ENCODE assay signal across 12 cellular contexts in the genomic region with DNA sequence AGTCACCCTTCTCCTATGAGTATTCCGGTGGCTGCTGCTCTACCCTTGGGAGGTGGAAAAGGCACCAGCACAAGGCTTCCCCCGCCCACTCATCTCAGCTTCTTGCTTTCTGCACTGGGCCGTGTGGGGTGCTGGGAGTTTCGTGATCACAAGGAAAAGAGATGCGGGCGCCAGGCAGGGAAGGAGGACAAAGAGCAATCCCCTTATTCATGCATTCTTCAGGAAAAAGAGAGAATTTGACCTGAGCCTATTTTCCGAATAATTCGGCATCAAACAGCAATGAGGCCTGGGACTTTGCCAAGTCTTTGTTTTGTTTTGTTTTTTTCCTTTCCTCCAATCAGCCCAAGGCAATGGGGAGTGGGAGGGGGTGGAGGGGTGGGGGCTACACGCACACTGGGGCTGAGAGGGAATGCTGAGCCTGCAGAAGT.
A peak's percentile ranks its signal among the peaks of the same experiment; 100 is the strongest.
DNase-seq lines count a peak whose midpoint lies in the region; ATAC-seq and TF ChIP-seq lines count a peak whose summit lies in the region.
"Had no signal": no experiment of that assay in that cellular context is flagged by ENCODE, and none has a peak within 500 bp of the region (broad histone marks: within the 10 kb centered on the region; RNA-seq: fewer than 3 reads in every experiment).

No MANE protein-coding gene starts in this region.

- H3K27ac ChIP-seq in stomach smooth muscle (ENCODE audit: low read length), result peak overlapping the region; percentile 94
- H3K27ac ChIP-seq in CD8-positive, alpha-beta T cell (ENCODE audit: low read depth, low read length), result no peak overlapping the region

- DNase-seq in WTC11 (ENCODE audit: low spot score) (no peak), fibroblast of peridontal ligament (ENCODE audit: extremely low read depth) (peak; percentile 43), mucosa of descending colon (peak in 2 of 3 donors; percentile 31 to 51), NCI-H146 (lab: John Stamatoyannopoulos, UW) (no peak), NCI-H510A (lab: John Stamatoyannopoulos, UW) (no peak)
- no peak for DNase-seq in stimulated activated CD4-positive, alpha-beta T cell treated with anti-CD3 and anti-CD28 coated beads, Interleukin-2, amount 100 ng/mL, for 48 hours
- no peak for DNase-seq in CD8-positive, alpha-beta T cell
- DNase-seq: activated CD4-positive, CD25-positive, alpha-beta regulatory T cell; activated gamma-delta T cell; naive thymus-derived CD4-positive, alpha-beta T cell had no signal

- H3K9ac ChIP-seq in stomach smooth muscle (ENCODE audit: low read length in 2 of 2), result peak overlapping the region; percentile 60 to 64

- no peaks in the 10 kb centered on the region for H3K9me3 Mint-ChIP-seq in WTC11
- H3K9me3 Mint-ChIP-seq in CD8-positive, alpha-beta T cell, result no peaks in the 10 kb centered on the region
- H3K9me3 Mint-ChIP-seq: naive thymus-derived CD4-positive, alpha-beta T cell had no signal

- CTCF ChIA-PET in WTC11 (lab: Charles Lee), result interaction anchor here (1.1 to 4.9 kb wide), 7 partner anchors 10 to 312 kb away, joined by 3 to 39 read pairs (median 5); partner anchors contain the start of gene BCL6
- CTCF ChIA-PET in CD8-positive, alpha-beta T cell (lab: Charles Lee), result no interaction called here

- POLR2A ChIA-PET in WTC11 (lab: Charles Lee), result interaction anchor here (1.1 to 1.6 kb wide), 5 partner anchors 13 to 311 kb away, joined by 3 to 11 read pairs (median 4); partner anchors contain the start of genes BCL6 and LPP
- POLR2A ChIA-PET in CD8-positive, alpha-beta T cell (lab: Charles Lee), result no interaction called here

- ATAC-seq in WTC11, result no peak
- peak; percentile 39 for ATAC-seq in mucosa of descending colon
- no peak for ATAC-seq in CD8-positive, alpha-beta T cell
- ATAC-seq: GM12878; naive thymus-derived CD4-positive, alpha-beta T cell had no signal

- no peaks in the 10 kb centered on the region for H3K27me3 ChIP-seq in stomach smooth muscle (ENCODE audit: control insufficient read depth in 1 of 2, insufficient read depth in 2 of 2, low read length in 2 of 2)
- H3K27me3 ChIP-seq in CD8-positive, alpha-beta T cell (ENCODE audit: insufficient read depth, low read length), result no peaks in the 10 kb centered on the region

- peaks cover 20% of the 10 kb centered on the region for H3K4me1 Mint-ChIP-seq in WTC11
- peaks cover 23% of the 10 kb centered on the region for H3K4me1 Mint-ChIP-seq in CD8-positive, alpha-beta T cell (ENCODE audit: low read depth)

- H3K36me3 ChIP-seq in mucosa of descending colon (ENCODE audit: low read depth) (no peaks in the 10 kb centered on the region), stomach smooth muscle (ENCODE audit: control insufficient read depth in 2 of 2, insufficient read depth in 2 of 2, low read length in 2 of 2) (no peaks in the 10 kb centered on the region)
- no peaks in the 10 kb centered on the region for H3K36me3 ChIP-seq in CD8-positive, alpha-beta T cell (ENCODE audit: insufficient read depth, low read length)

- peaks cover 14% of the 10 kb centered on the region for H3K27me3 Mint-ChIP-seq in WTC11 (ENCODE audit: low read depth)
- no peaks in the 10 kb centered on the region for H3K27me3 Mint-ChIP-seq in CD8-positive, alpha-beta T cell (ENCODE audit: low read depth)

- intact Hi-C loops in mucosa of descending colon (cut with DNase I, micrococcal nuclease), result loop anchor here in 1 of 2 donors (5.0 kb wide), 1 partner anchor 310 kb away; no protein-coding TSS in a partner anchor
- intact Hi-C loops in CD8-positive, alpha-beta T cell (cut with DNase I, micrococcal nuclease), result no loop called here

- no peak overlapping the region for H3K4me3 Mint-ChIP-seq in WTC11
- H3K4me3 Mint-ChIP-seq in CD8-positive, alpha-beta T cell, result no peak overlapping the region
- H3K4me3 Mint-ChIP-seq: naive thymus-derived CD4-positive, alpha-beta T cell had no signal

- no peak overlapping the region for H3K4me3 ChIP-seq in mucosa of descending colon
- no peak overlapping the region for H3K4me3 ChIP-seq in stomach smooth muscle (ENCODE audit: low read length in 2 of 2)
- H3K4me3 ChIP-seq in CD8-positive, alpha-beta T cell (ENCODE audit: low read depth, low read length), result no peak overlapping the region
- H3K4me3 ChIP-seq: GM12878 had no signal

- H3K27ac Mint-ChIP-seq in WTC11, result peak overlapping the region; percentile 29; the same call in 1 of the 2 replicates
- no peak overlapping the region for H3K27ac Mint-ChIP-seq in CD8-positive, alpha-beta T cell

- H3K4me1 ChIP-seq in mucosa of descending colon (ENCODE audit: low read depth) (no peaks in the 10 kb centered on the region), stomach smooth muscle (ENCODE audit: control insufficient read depth, insufficient read depth, low read length) (peaks cover 37% of the 10 kb centered on the region)
- H3K4me1 ChIP-seq in CD8-positive, alpha-beta T cell (ENCODE audit: insufficient read depth, low read length), result peaks cover 10% of the 10 kb centered on the region

- no peak for TF ChIP-seq CTCF in WTC11 (IDR thresholded peaks at IDR 0.05)
- no peak for TF ChIP-seq CTCF in mucosa of descending colon (IDR thresholded peaks at IDR 0.05)
- no peak for TF ChIP-seq CTCF in CD8-positive, alpha-beta T cell (IDR thresholded peaks at IDR 0.05)

- H3K36me3 Mint-ChIP-seq in WTC11, result no peaks in the 10 kb centered on the region
- H3K36me3 Mint-ChIP-seq in CD8-positive, alpha-beta T cell, result no peaks in the 10 kb centered on the region

- H3K9me3 ChIP-seq in mucosa of descending colon (no peaks in the 10 kb centered on the region), stomach smooth muscle (ENCODE audit: control insufficient read depth in 2 of 2, low read length in 2 of 2) (no peaks in the 10 kb centered on the region)
- H3K9me3 ChIP-seq in CD8-positive, alpha-beta T cell (ENCODE audit: low read length), result no peaks in the 10 kb centered on the region

TF ChIP-seq in WTC11, 78 proteins besides CTCF, POLR2A, EP300 and RAD21:
- TF ChIP-seq NR2C2 (CRISPR knock-in tag; IDR thresholded peaks at IDR 0.05), result no peak
- TF ChIP-seq, protein P1, sequence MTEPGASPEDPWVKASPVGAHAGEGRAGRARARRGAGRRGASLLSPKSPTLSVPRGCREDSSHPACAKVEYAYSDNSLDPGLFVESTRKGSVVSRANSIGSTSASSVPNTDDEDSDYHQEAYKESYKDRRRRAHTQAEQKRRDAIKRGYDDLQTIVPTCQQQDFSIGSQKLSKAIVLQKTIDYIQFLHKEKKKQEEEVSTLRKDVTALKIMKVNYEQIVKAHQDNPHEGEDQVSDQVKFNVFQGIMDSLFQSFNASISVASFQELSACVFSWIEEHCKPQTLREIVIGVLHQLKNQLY (CRISPR knock-in tag; IDR thresholded peaks at IDR 0.05), result no peak
- no peak for TF ChIP-seq CREM (CRISPR knock-in tag; IDR thresholded peaks at IDR 0.05)
- no peak for TF ChIP-seq NR3C1 (CRISPR knock-in tag; conservative IDR thresholded peaks at IDR 0.05; ENCODE audit: low read depth)
- TF ChIP-seq ZNF138 (CRISPR knock-in tag; conservative IDR thresholded peaks at IDR 0.05), result no peak
- TF ChIP-seq SOX15 (CRISPR knock-in tag; IDR thresholded peaks at IDR 0.05), result no peak
- no peak for TF ChIP-seq ZNF121 (CRISPR knock-in tag; IDR thresholded peaks at IDR 0.05)
- TF ChIP-seq FOXK1 (CRISPR knock-in tag; IDR thresholded peaks at IDR 0.05), result no peak
- TF ChIP-seq ZNF317 (CRISPR knock-in tag; IDR thresholded peaks at IDR 0.05; ENCODE audit: borderline replicate concordance, low read depth), result no peak
- no peak for TF ChIP-seq ZNF232 (CRISPR knock-in tag; IDR thresholded peaks at IDR 0.05)
- TF ChIP-seq MYBL2 (CRISPR knock-in tag; IDR thresholded peaks at IDR 0.05), result no peak
- TF ChIP-seq FOXP1 (CRISPR knock-in tag; IDR thresholded peaks at IDR 0.05; ENCODE audit: borderline replicate concordance), result no peak
- TF ChIP-seq, protein P2, sequence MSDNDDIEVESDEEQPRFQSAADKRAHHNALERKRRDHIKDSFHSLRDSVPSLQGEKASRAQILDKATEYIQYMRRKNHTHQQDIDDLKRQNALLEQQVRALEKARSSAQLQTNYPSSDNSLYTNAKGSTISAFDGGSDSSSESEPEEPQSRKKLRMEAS (CRISPR knock-in tag; IDR thresholded peaks at IDR 0.05), result no peak
- no peak for TF ChIP-seq HMGA2 (CRISPR knock-in tag; IDR thresholded peaks at IDR 0.05)
- TF ChIP-seq, protein P3, sequence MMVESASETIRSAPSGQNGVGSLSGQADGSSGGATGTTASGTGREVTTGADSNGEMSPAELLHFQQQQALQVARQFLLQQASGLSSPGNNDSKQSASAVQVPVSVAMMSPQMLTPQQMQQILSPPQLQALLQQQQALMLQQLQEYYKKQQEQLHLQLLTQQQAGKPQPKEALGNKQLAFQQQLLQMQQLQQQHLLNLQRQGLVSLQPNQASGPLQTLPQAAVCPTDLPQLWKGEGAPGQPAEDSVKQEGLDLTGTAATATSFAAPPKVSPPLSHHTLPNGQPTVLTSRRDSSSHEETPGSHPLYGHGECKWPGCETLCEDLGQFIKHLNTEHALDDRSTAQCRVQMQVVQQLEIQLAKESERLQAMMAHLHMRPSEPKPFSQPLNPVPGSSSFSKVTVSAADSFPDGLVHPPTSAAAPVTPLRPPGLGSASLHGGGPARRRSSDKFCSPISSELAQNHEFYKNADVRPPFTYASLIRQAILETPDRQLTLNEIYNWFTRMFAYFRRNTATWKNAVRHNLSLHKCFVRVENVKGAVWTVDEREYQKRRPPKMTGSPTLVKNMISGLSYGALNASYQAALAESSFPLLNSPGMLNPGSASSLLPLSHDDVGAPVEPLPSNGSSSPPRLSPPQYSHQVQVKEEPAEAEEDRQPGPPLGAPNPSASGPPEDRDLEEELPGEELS (CRISPR knock-in tag; IDR thresholded peaks at IDR 0.05), result no peak
- TF ChIP-seq ATF1 (CRISPR knock-in tag; IDR thresholded peaks at IDR 0.05), result no peak

Comparison
In these comparisons a context has a peak if more than half of its experiments do, and no peak if none do; other contexts are left out.
1. DNase-seq: peak in fibroblast of peridontal ligament (single experiment) and mucosa of descending colon (2 of 3); none in WTC11 (single experiment), NCI-H146 (single experiment), stimulated activated CD4-positive, alpha-beta T cell treated with anti-CD3 and anti-CD28 coated beads, Interleukin-2, amount 100 ng/mL, for 48 hours (0 of 2), CD8-positive, alpha-beta T cell (0 of 7) and NCI-H510A (single experiment).